Comparison of ENCODE assay signal across 8 cellular contexts in the genomic region with DNA sequence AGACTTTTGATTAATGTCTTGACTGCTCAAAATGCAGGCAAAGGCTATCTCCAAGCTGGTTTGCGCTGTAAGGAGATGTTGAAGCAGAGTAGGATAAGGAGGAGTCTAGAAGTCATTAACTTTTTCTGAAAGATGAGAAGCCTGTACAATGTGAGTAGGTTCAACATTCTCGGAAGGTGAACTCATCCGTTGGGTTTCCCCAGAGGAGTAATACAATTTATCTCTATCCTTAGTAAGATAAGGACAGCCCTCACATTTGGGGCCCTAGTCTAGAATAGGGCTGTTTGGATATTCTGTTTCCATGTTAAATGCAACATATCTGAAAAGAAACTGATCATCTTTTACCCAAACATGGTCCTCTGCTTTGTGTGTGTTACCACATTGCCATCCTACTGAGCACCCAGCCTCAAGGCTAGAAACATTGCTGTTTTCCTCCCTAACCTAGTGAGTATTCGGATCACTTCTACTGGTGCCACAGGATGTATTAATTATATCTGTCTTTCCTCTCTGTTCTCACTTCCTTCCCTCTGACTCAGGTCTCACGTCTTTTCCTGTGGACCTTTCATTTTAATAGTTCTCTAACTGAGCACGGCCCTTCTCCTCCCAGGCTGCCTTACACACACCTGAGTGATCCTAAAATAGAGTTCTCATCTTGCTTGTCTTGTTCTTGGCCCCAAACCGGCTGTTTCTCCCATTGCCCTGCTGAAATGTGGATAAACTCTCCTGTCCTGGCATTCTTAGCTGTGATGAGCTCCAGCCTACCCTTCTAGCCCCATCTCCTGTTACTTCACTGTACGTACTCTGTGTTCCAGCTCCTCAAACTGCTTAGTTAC.
DNase-seq lines count a peak whose midpoint lies in the region; ATAC-seq, FAIRE-seq and TF ChIP-seq lines count a peak whose summit lies in the region.

No MANE protein-coding gene starts in this region.

- no peak overlapping the region for H3K9ac ChIP-seq in GM12878 (ENCODE audit: control insufficient read depth, insufficient read depth, low read length)

- peaks cover 27 to 57% (median 37%) of the 10 kb centered on the region in 3 donors for H3K36me3 Mint-ChIP-seq in CD8-positive, alpha-beta memory T cell

- H3K4me3 ChIP-seq in CD8-positive, alpha-beta memory T cell (ENCODE audit: low read length): peak overlapping the region; percentile 14
- no peak overlapping the region for H3K4me3 ChIP-seq in GM12878
- H3K4me3 ChIP-seq in psoas muscle: peak overlapping the region; percentile 19

- in situ Hi-C loops in GM12878 (cut with MboI): no loop called here

- no peaks in the 10 kb centered on the region for H3K27me3 Mint-ChIP-seq in CD8-positive, alpha-beta memory T cell

- BruUV-seq in GM12878 (replicated peaks; lab: Mats Ljungman, UMichigan): no TSS peak

- H3K79me2 ChIP-seq in GM12878 (ENCODE audit: control insufficient read depth, insufficient read depth, low read length): no peaks in the 10 kb centered on the region

- peak overlapping the region; percentile 58 to 84 (median 80) for H3K4me3 Mint-ChIP-seq in CD8-positive, alpha-beta memory T cell

- H3K4me1 ChIP-seq in CD8-positive, alpha-beta memory T cell (ENCODE audit: insufficient read depth, low read length): peaks cover 95% of the 10 kb centered on the region
- H3K4me1 ChIP-seq in GM12878 (ENCODE audit: control insufficient read depth, insufficient read depth, low read length) (peaks cover 18% of the 10 kb centered on the region), psoas muscle (peaks cover 31% of the 10 kb centered on the region)

- no peak for TF ChIP-seq EP300 in GM12878 (IDR thresholded peaks at IDR 0.05; ENCODE audit: borderline replicate concordance in 1 of 2, control insufficient read depth in 1 of 2, low read depth in 2 of 2, low read length in 2 of 2)

- no peaks in the 10 kb centered on the region for H4K20me1 ChIP-seq in GM12878 (ENCODE audit: control insufficient read depth, insufficient read depth)

- peak; percentile 78 for ATAC-seq in GM19467 (IDR thresholded peaks at IDR 0.05; ENCODE audit: unreplicated experiment)
- ATAC-seq in GM12878: peak; percentile 85
- ATAC-seq in psoas muscle: peak; percentile 44 to 74 (median 64)

- peak overlapping the region; percentile 70 for H2AFZ ChIP-seq in GM12878 (ENCODE audit: control insufficient read depth, low read depth, low read length)

- no peak; the same call in 1 of the 2 replicates for TF ChIP-seq RAD21 in GM12878 (IDR thresholded peaks at IDR 0.05; ENCODE audit: insufficient read depth, low read depth, low read length)

- H3K27ac Mint-ChIP-seq in CD8-positive, alpha-beta memory T cell: peak overlapping the region; percentile 98 to 100 (median 99)

- RAD21 ChIA-PET in GM12878 (lab: Charles Lee; ENCODE audit: unreplicated experiment): interaction anchor here (0.6 to 1.2 kb wide), 2 partner anchors 10 to 12 kb away, joined by 3 to 5 read pairs; no protein-coding TSS in a partner anchor

- no peaks in the 10 kb centered on the region for H3K36me3 ChIP-seq in CD8-positive, alpha-beta memory T cell (ENCODE audit: insufficient read depth, low read length)
- H3K36me3 ChIP-seq in GM12878 (ENCODE audit: control insufficient read depth in 2 of 2, insufficient read depth in 2 of 2, low read length in 1 of 2): no peaks in the 10 kb centered on the region
- peaks cover 0 to 2% of the 10 kb centered on the region in 2 donors for H3K36me3 ChIP-seq in psoas muscle (ENCODE audit: insufficient read depth in 1 of 2, low read depth in 1 of 2)

- no peaks in the 10 kb centered on the region for H3K9me3 Mint-ChIP-seq in CD8-positive, alpha-beta memory T cell

- TF ChIP-seq POLR2A in GM12878 (IDR thresholded peaks at IDR 0.05; ENCODE audit: low read depth, low read length): no peak

- SMC1A ChIA-PET in GM12878 (lab: Charles Lee; ENCODE audit: uncharacterized antibody, unreplicated experiment): interaction anchor here (1.0 to 1.9 kb wide), 5 partner anchors 10 to 175 kb away, joined by 3 to 7 read pairs (median 4); no protein-coding TSS in a partner anchor

- 36% methylated on average over 8 of the region's 8 CpGs for WGBS in GM12878 (ENCODE audit: insufficient coverage, insufficient replicate concordance, low lambda C conversion rate, missing lambda C conversion rate)
- WGBS in psoas muscle, 3 donors: 42 to 70% (median 48%) methylated on average over 8 of the region's 8 CpGs

- CTCF ChIA-PET in CD8-positive, alpha-beta memory T cell (lab: Charles Lee): interaction anchor here (0.6 to 1.3 kb wide), 2 partner anchors 13 to 161 kb away, joined by 3 read pairs; no protein-coding TSS in a partner anchor
- CTCF ChIA-PET in GM12878 (lab: Yijun Ruan, JAX): interaction anchor here (1.0 to 4.8 kb wide), 3 partner anchors 9 to 13 kb away, joined by 3 to 61 read pairs (median 4); no protein-coding TSS in a partner anchor

- no peaks in the 10 kb centered on the region for H3K9me3 ChIP-seq in CD8-positive, alpha-beta memory T cell (ENCODE audit: low read length)
- H3K9me3 ChIP-seq in GM12878 (replicated peaks; ENCODE audit: control insufficient read depth, insufficient read depth, low read length) (no peaks in the 10 kb centered on the region), psoas muscle (no peaks in the 10 kb centered on the region)

- H3K4me1 Mint-ChIP-seq in CD8-positive, alpha-beta memory T cell: peaks cover 84 to 96% (median 93%) of the 10 kb centered on the region in 3 donors

- DNase-seq in CD8-positive, alpha-beta memory T cell: peak in 3 of 5 donors; percentile 37 to 51 (median 43)
- DNase-seq in HK-2 (ENCODE audit: unreplicated experiment) (peak; percentile 16), GM12878 (ENCODE audit: low read depth, low spot score) (peak; percentile 42), psoas muscle (no peak), cortex of kidney (lab: John Stamatoyannopoulos, UW) (no peak), HuH-7 (ENCODE audit: low spot score) (no peak), AG20443 (ENCODE audit: low spot score) (no peak)

- intact Hi-C loops in GM12878 (cut with micrococcal nuclease; ENCODE audit: unreplicated experiment) (no loop called here), psoas muscle (cut with DNase I) (loop anchor here in 1 of 2 donors (5.0 kb wide), 1 partner anchor 92 kb away; a partner anchor contains a TSS)

- H3K27ac ChIP-seq in CD8-positive, alpha-beta memory T cell (ENCODE audit: low read depth, low read length): peak overlapping the region; percentile 82
- H3K27ac ChIP-seq in GM12878 (ENCODE audit: control insufficient read depth, insufficient read depth) (peak overlapping the region; percentile 45), psoas muscle (peak overlapping the region; percentile 63)

- TF ChIP-seq CTCF in GM12878 (IDR thresholded peaks at IDR 0.05 in 2 of 3, conservative IDR thresholded peaks at IDR 0.05 in 1 of 3; ENCODE audit: control insufficient read depth in 2 of 3, extremely low read depth in 1 of 3, insufficient read depth in 1 of 3, low read depth in 3 of 3, low read length in 3 of 3) (no peak), psoas muscle (IDR thresholded peaks at IDR 0.05) (no peak)

- POLR2A ChIA-PET in CD8-positive, alpha-beta memory T cell (lab: Charles Lee): interaction anchor here (0.6 to 1.4 kb wide), 5 partner anchors 10 to 91 kb away, joined by 3 to 4 read pairs (median 4); a partner anchor contains a TSS
- POLR2A ChIA-PET in GM12878 (lab: Charles Lee): interaction anchor here (1.0 to 1.3 kb wide), 3 partner anchors 88 to 179 kb away, joined by 3 read pairs; a partner anchor contains a TSS

- FAIRE-seq in GM12878 (lab: Jason Lieb, UNC): peak; percentile 88

- H3K27me3 ChIP-seq in CD8-positive, alpha-beta memory T cell (ENCODE audit: insufficient read depth, low read length, poor library complexity, severe bottlenecking): no peaks in the 10 kb centered on the region
- no peaks in the 10 kb centered on the region for H3K27me3 ChIP-seq in GM12878 (replicated peaks in 1 of 2; ENCODE audit: control insufficient read depth in 2 of 2, insufficient read depth in 2 of 2, low read length in 1 of 2)
- H3K27me3 ChIP-seq in psoas muscle (ENCODE audit: insufficient read depth in 3 of 3, low read length in 2 of 3): no peaks in the 10 kb centered on the region

- peak overlapping the region; percentile 61 for H3K4me2 ChIP-seq in GM12878 (ENCODE audit: control insufficient read depth, insufficient read depth)

TF ChIP-seq in GM12878, 131 proteins besides CTCF, POLR2A, EP300 and RAD21 (continues in another document):
- no peak for TF ChIP-seq ATF7 (IDR thresholded peaks at IDR 0.05; ENCODE audit: low read depth)
- no peak for TF ChIP-seq PAX8 (IDR thresholded peaks at IDR 0.05)
- no peak for TF ChIP-seq TCF7 (IDR thresholded peaks at IDR 0.05; ENCODE audit: borderline replicate concordance)
- no peak for TF ChIP-seq LARP7 (IDR thresholded peaks at IDR 0.05)
- TF ChIP-seq, protein P1, sequence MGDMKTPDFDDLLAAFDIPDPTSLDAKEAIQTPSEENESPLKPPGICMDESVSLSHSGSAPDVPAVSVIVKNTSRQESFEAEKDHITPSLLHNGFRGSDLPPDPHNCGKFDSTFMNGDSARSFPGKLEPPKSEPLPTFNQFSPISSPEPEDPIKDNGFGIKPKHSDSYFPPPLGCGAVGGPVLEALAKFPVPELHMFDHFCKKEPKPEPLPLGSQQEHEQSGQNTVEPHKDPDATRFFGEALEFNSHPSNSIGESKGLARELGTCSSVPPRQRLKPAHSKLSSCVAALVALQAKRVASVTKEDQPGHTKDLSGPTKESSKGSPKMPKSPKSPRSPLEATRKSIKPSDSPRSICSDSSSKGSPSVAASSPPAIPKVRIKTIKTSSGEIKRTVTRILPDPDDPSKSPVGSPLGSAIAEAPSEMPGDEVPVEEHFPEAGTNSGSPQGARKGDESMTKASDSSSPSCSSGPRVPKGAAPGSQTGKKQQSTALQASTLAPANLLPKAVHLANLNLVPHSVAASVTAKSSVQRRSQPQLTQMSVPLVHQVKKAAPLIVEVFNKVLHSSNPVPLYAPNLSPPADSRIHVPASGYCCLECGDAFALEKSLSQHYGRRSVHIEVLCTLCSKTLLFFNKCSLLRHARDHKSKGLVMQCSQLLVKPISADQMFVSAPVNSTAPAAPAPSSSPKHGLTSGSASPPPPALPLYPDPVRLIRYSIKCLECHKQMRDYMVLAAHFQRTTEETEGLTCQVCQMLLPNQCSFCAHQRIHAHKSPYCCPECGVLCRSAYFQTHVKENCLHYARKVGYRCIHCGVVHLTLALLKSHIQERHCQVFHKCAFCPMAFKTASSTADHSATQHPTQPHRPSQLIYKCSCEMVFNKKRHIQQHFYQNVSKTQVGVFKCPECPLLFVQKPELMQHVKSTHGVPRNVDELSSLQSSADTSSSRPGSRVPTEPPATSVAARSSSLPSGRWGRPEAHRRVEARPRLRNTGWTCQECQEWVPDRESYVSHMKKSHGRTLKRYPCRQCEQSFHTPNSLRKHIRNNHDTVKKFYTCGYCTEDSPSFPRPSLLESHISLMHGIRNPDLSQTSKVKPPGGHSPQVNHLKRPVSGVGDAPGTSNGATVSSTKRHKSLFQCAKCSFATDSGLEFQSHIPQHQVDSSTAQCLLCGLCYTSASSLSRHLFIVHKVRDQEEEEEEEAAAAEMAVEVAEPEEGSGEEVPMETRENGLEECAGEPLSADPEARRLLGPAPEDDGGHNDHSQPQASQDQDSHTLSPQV (IDR thresholded peaks at IDR 0.05): no peak

Comparison
In these comparisons a context has a peak if more than half of its experiments do, and no peak if none do; other contexts are left out.
1. DNase-seq: peak in CD8-positive, alpha-beta memory T cell (3 of 5), HK-2 (single experiment) and GM12878 (single experiment); none in psoas muscle (0 of 2), cortex of kidney (single experiment), HuH-7 (single experiment) and AG20443 (single experiment).
2. Peak in every context shown above with its lines, with median percentiles within 50 percentile points of each other: H3K27ac ChIP-seq and ATAC-seq.